ENCODE assay signal across 1 cellular context in genomic region chr17:51166987-51167931, GRCh38.
TF ChIP-seq lines count a peak whose summit lies in the region.

No MANE protein-coding gene starts in this region.

TF ChIP-seq in HepG2, 621 proteins besides CTCF, POLR2A, EP300 and RAD21 (continued from another document and continues in another):
- TF ChIP-seq RFX5 (IDR thresholded peaks at IDR 0.05; ENCODE audit: low read depth, low read length) (no peak), MYC (CRISPR knock-in tag; IDR thresholded peaks at IDR 0.05; ENCODE audit: borderline replicate concordance) (no peak; the same call in 1 of the 2 replicates), RNF2 (conservative IDR thresholded peaks at IDR 0.05; ENCODE audit: low read depth) (no peak), ZNF414 (CRISPR knock-in tag; IDR thresholded peaks at IDR 0.05) (no peak), TEAD2 (CRISPR knock-in tag; IDR thresholded peaks at IDR 0.05) (no peak), TRIM22 (IDR thresholded peaks at IDR 0.05) (no peak), ZNF839 (CRISPR knock-in tag; IDR thresholded peaks at IDR 0.05; ENCODE audit: borderline replicate concordance) (no peak; the same call in 1 of the 2 replicates), TBP (CRISPR knock-in tag; IDR thresholded peaks at IDR 0.05) (no peak), ARID5B (CRISPR knock-in tag; IDR thresholded peaks at IDR 0.05) (0 out of 2 replicates have a peak, but pooled peaks have one; percentile 41), ZNF205 (CRISPR knock-in tag; IDR thresholded peaks at IDR 0.05) (peak; percentile 79; the same call in 1 of the 2 replicates), HMGXB4 (CRISPR knock-in tag; IDR thresholded peaks at IDR 0.05; ENCODE audit: borderline replicate concordance in 1 of 2, low read depth in 1 of 2) (peak; percentile 96), ZBTB10 (CRISPR knock-in tag; IDR thresholded peaks at IDR 0.05; ENCODE audit: borderline replicate concordance) (no peak), ATF7-NPFF (CRISPR knock-in tag; IDR thresholded peaks at IDR 0.05; ENCODE audit: low read depth) (no peak), HNRNPUL1 (IDR thresholded peaks at IDR 0.05; ENCODE audit: low read depth, low read length) (0 out of 2 replicates have a peak, but pooled peaks have one; percentile 31), NCOR1 (IDR thresholded peaks at IDR 0.05; ENCODE audit: borderline replicate concordance, low read length) (no peak), E2F1 (CRISPR knock-in tag; IDR thresholded peaks at IDR 0.05) (no peak), ZFP82 (CRISPR knock-in tag; IDR thresholded peaks at IDR 0.05; ENCODE audit: borderline replicate concordance) (0 out of 2 replicates have a peak, but pooled peaks have one; percentile 34), SSRP1 (CRISPR knock-in tag; IDR thresholded peaks at IDR 0.05) (peak; percentile 66; the same call in 1 of the 2 replicates), CEBPB (IDR thresholded peaks at IDR 0.05; ENCODE audit: borderline replicate concordance, low read depth, low read length) (no peak), ZNF362 (CRISPR knock-in tag; IDR thresholded peaks at IDR 0.05; ENCODE audit: borderline replicate concordance) (no peak), ZNF230 (CRISPR knock-in tag; IDR thresholded peaks at IDR 0.05) (peak; percentile 85), ZNF781 (CRISPR knock-in tag; IDR thresholded peaks at IDR 0.05; ENCODE audit: borderline replicate concordance, not compliant biosample characterization) (peak; percentile 66), ESRRA (CRISPR knock-in tag; IDR thresholded peaks at IDR 0.05; ENCODE audit: low read depth) (no peak; the same call in none of the 2 replicates), ZMYM4 (CRISPR knock-in tag; IDR thresholded peaks at IDR 0.05) (peak; percentile 5; the same call in 1 of the 2 replicates), RARA (CRISPR knock-in tag; IDR thresholded peaks at IDR 0.05) (no peak), ZC3H13 (CRISPR knock-in tag; IDR thresholded peaks at IDR 0.05) (no peak), ZNF552 (CRISPR knock-in tag; IDR thresholded peaks at IDR 0.05; ENCODE audit: borderline replicate concordance) (peak; percentile 35; the same call in 1 of the 2 replicates), KDM2A (CRISPR knock-in tag; IDR thresholded peaks at IDR 0.05; ENCODE audit: borderline replicate concordance, low read depth) (peak; percentile 64), IRF2 (CRISPR knock-in tag; IDR thresholded peaks at IDR 0.05) (no peak), ZFP37 (CRISPR knock-in tag; IDR thresholded peaks at IDR 0.05; ENCODE audit: borderline replicate concordance) (0 out of 2 replicates have a peak, but pooled peaks have one; percentile 15), ZNF503 (CRISPR knock-in tag; IDR thresholded peaks at IDR 0.05) (peak; percentile 61; the same call in 1 of the 2 replicates), HIVEP1 (CRISPR knock-in tag; IDR thresholded peaks at IDR 0.05) (no peak), POLR2AphosphoS5 (IDR thresholded peaks at IDR 0.05; ENCODE audit: low read depth, low read length) (peak; percentile 61), JARID2 (CRISPR knock-in tag; IDR thresholded peaks at IDR 0.05; ENCODE audit: insufficient replicate concordance) (peak; percentile 2), AGO2 (optimal IDR thresholded peaks at IDR 0.05; ENCODE audit: low read depth, low read length) (peak; percentile 91), ZNF326 (CRISPR knock-in tag; IDR thresholded peaks at IDR 0.05; ENCODE audit: borderline replicate concordance) (no peak), ZNF816 (CRISPR knock-in tag; IDR thresholded peaks at IDR 0.05; ENCODE audit: borderline replicate concordance) (peak; percentile 66; the same call in 1 of the 2 replicates), SRSF1 (optimal IDR thresholded peaks at IDR 0.05; ENCODE audit: low read depth, low read length) (peak; percentile 38), ZBTB39 (CRISPR knock-in tag; IDR thresholded peaks at IDR 0.05) (no peak), ZNF572 (CRISPR knock-in tag; IDR thresholded peaks at IDR 0.05) (peak; percentile 71; the same call in 1 of the 2 replicates), ZFP36L1 (CRISPR knock-in tag; IDR thresholded peaks at IDR 0.05) (peak; percentile 84), ZNF44 (CRISPR knock-in tag; IDR thresholded peaks at IDR 0.05) (peak; percentile 69; the same call in 1 of the 2 replicates), ZNF484 (CRISPR knock-in tag; IDR thresholded peaks at IDR 0.05; ENCODE audit: borderline replicate concordance, low read depth) (no peak), ZNF496 (CRISPR knock-in tag; IDR thresholded peaks at IDR 0.05; ENCODE audit: insufficient replicate concordance) (no peak), NRL (CRISPR knock-in tag; IDR thresholded peaks at IDR 0.05; ENCODE audit: borderline replicate concordance) (no peak), PAF1 (CRISPR knock-in tag; IDR thresholded peaks at IDR 0.05) (no peak), ERF (CRISPR knock-in tag; IDR thresholded peaks at IDR 0.05) (no peak), ZNF782 (CRISPR knock-in tag; IDR thresholded peaks at IDR 0.05; ENCODE audit: borderline replicate concordance) (0 out of 2 replicates have a peak, but pooled peaks have one; percentile 10), CBX1 (IDR thresholded peaks at IDR 0.05; ENCODE audit: low read depth) (no peak), ZBTB42 (CRISPR knock-in tag; IDR thresholded peaks at IDR 0.05) (no peak), ZNF616 (CRISPR knock-in tag; IDR thresholded peaks at IDR 0.05; ENCODE audit: low read depth) (no peak)
